In the genomic region with DNA sequence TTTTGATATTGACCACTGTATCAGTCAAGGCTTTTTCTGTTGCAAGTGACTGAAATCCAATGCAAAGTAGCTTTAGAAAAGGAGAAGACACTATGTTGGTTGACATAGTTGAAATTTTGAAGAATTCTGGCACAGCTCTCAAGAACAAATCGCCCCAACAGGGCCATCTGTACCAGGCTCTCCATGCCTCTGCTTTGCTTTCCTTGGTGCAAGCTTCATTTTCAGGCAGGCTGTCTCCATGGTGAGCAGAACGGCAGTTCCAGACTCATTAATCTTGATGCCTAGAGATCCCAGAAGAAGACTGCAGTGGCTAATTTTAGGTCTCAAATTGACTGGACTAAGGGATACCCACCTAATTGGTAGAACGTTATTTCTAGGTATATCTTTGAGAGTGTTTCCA, we compare ENCODE assay signal across 23 cellular contexts.
"Had no signal": no experiment of that assay in that cellular context is flagged by ENCODE, and none has a peak within 500 bp of the region (broad histone marks: within the 10 kb centered on the region; RNA-seq: fewer than 3 reads in every experiment).

No MANE protein-coding gene starts in this region.

- H3K27ac Mint-ChIP-seq: activated CD4-positive, alpha-beta T cell treated with anti-CD3 and anti-CD28 coated beads, Interleukin-2, amount 10 ng/mL, durations not matched to agents 7 days and 5 days; activated CD8-positive, alpha-beta T cell treated with anti-CD3 and anti-CD28 coated beads for 36 hours; activated naive CD8-positive, alpha-beta T cell; activated T-helper 17 cell treated with anti-CD3 and anti-CD28 coated beads, Interleukin-2, amount 50 U/mL, for 72 hours had no signal

- H3K36me3 Mint-ChIP-seq: activated naive CD8-positive, alpha-beta T cell had no signal

- H3K4me3 Mint-ChIP-seq: activated CD4-positive, alpha-beta T cell treated with anti-CD3 and anti-CD28 coated beads, Interleukin-2, amount 10 ng/mL, durations not matched to agents 7 days and 5 days; activated CD8-positive, alpha-beta T cell treated with anti-CD3 and anti-CD28 coated beads for 36 hours; activated naive CD8-positive, alpha-beta T cell; activated T-cell treated with anti-CD3 and anti-CD28 coated beads, Interleukin-2, amount 50 U/mL, for 4 hours; activated T-helper 17 cell treated with anti-CD3 and anti-CD28 coated beads, Interleukin-2, amount 50 U/mL, for 72 hours; central memory CD8-positive, alpha-beta T cell had no signal

- H3K27me3 Mint-ChIP-seq: activated CD4-positive, alpha-beta T cell treated with anti-CD3 and anti-CD28 coated beads, Interleukin-2, amount 10 ng/mL, durations not matched to agents 7 days and 5 days; activated CD8-positive, alpha-beta T cell treated with anti-CD3 and anti-CD28 coated beads for 36 hours; activated naive CD8-positive, alpha-beta T cell; activated T-helper 17 cell treated with anti-CD3 and anti-CD28 coated beads, Interleukin-2, amount 50 U/mL, for 72 hours; central memory CD8-positive, alpha-beta T cell had no signal

- DNase-seq: activated CD4-positive, alpha-beta T cell treated with anti-CD3 and anti-CD28 coated beads for 1 hour; activated CD4-positive, alpha-beta T cell treated with anti-CD3 and anti-CD28 coated beads for 4 hours; activated CD4-positive, alpha-beta T cell treated with anti-CD3 and anti-CD28 coated beads, Interleukin-2, amount 10 ng/mL, durations not matched to agents 7 days and 5 days; activated CD4-positive, alpha-beta T cell treated with anti-CD3 and anti-CD28 coated beads, Interleukin-2, amount 50 U/mL, for 48 hours; activated CD4-positive, CD25-positive, alpha-beta regulatory T cell; activated CD8-positive, alpha-beta memory T cell treated with anti-CD3 and anti-CD28 coated beads for 24 hours; activated CD8-positive, alpha-beta T cell treated with anti-CD3 and anti-CD28 coated beads for 36 hours; activated effector memory CD4-positive, alpha-beta T cell treated with Interleukin-2 at 50 U/mL for 16 hours; activated gamma-delta T cell treated with Interleukin-2 at 50 U/mL for 16 hours; activated naive CD4-positive, alpha-beta T cell treated with anti-CD3 and anti-CD28 coated beads, Interleukin-2, amount 50 U/mL, for 16 hours; activated naive CD4-positive, alpha-beta T cell treated with Interleukin-2 at 50 U/mL for 16 hours; activated T-cell treated with anti-CD3 and anti-CD28 coated beads, Interleukin-2, amount 50 U/mL, for 4 hours; amniotic stem cell; brain microvascular endothelial cell; colonic mucosa; effector CD8-positive, alpha-beta T cell; esophagus squamous epithelium; foreskin melanocyte; heart right ventricle; T-helper 2 cell had no signal

- H3K9me3 Mint-ChIP-seq: activated CD4-positive, alpha-beta T cell treated with anti-CD3 and anti-CD28 coated beads, Interleukin-2, amount 10 ng/mL, durations not matched to agents 7 days and 5 days; activated CD8-positive, alpha-beta T cell treated with anti-CD3 and anti-CD28 coated beads for 36 hours had no signal

- H3K4me1 Mint-ChIP-seq: activated CD4-positive, alpha-beta T cell treated with anti-CD3 and anti-CD28 coated beads, Interleukin-2, amount 10 ng/mL, durations not matched to agents 7 days and 5 days; activated T-helper 17 cell treated with anti-CD3 and anti-CD28 coated beads, Interleukin-2, amount 50 U/mL, for 72 hours; central memory CD8-positive, alpha-beta T cell had no signal
